In genomic region chr15:74214324-74215021, GRCh38 we compare ENCODE assay signal across 28 cellular contexts. TPM values are rescaled to one million over a fixed set of nuclear protein-coding genes. Genes with fewer than 3 reads are reported as not detected.
A peak's percentile ranks its signal among the peaks of the same experiment; 100 is the strongest.
DNase-seq lines count a peak whose midpoint lies in the region; ATAC-seq, FAIRE-seq and TF ChIP-seq lines count a peak whose summit lies in the region.
"Had no signal": no experiment of that assay in that cellular context is flagged by ENCODE, and none has a peak within 500 bp of the region (broad histone marks: within the 10 kb centered on the region; RNA-seq: fewer than 3 reads in every experiment).

No MANE protein-coding gene starts in this region.

- H3K79me2 ChIP-seq in astrocyte (ENCODE audit: insufficient read depth, low read length), result no peaks in the 10 kb centered on the region

- peaks cover 44% of the 10 kb centered on the region for H3K4me1 ChIP-seq in A549
- peaks cover 58% of the 10 kb centered on the region for H3K4me1 ChIP-seq in HUES48 (ENCODE audit: control insufficient read depth, insufficient read depth, low read length)
- peaks cover 34% of the 10 kb centered on the region for H3K4me1 ChIP-seq in astrocyte (ENCODE audit: insufficient read depth, low read length)
- H3K4me1 ChIP-seq in mesodermal cell (ENCODE audit: control insufficient read depth, insufficient read depth, low read length, poor library complexity, severe bottlenecking), result peaks cover 56% of the 10 kb centered on the region
- H3K4me1 ChIP-seq: pancreas had no signal

- ATAC-seq in A549 (no peak), HG02623 (IDR thresholded peaks at IDR 0.05; ENCODE audit: unreplicated experiment) (no peak), GM21515 (IDR thresholded peaks at IDR 0.05; ENCODE audit: unreplicated experiment) (no peak)
- ATAC-seq: activated T-helper 17 cell treated with anti-CD3 and anti-CD28 coated beads, Interleukin-2, amount 50 U/mL, for 72 hours; effector memory CD8-positive, alpha-beta T cell; Panc1; pancreas had no signal

- no peak overlapping the region for H3K4me3 ChIP-seq in A549
- H3K4me3 ChIP-seq in HUES48 (ENCODE audit: low read depth, low read length), result no peak overlapping the region
- no peak overlapping the region for H3K4me3 ChIP-seq in astrocyte (ENCODE audit: insufficient read depth, low read depth, low read length)
- H3K4me3 ChIP-seq in mesodermal cell (ENCODE audit: extremely low read depth, insufficient read depth, low read length, poor library complexity, severe bottlenecking), result no peak overlapping the region
- H3K4me3 ChIP-seq: MG63, pancreas, SJSA1 had no signal

- no peaks in the 10 kb centered on the region for H3K36me3 Mint-ChIP-seq in astrocyte (ENCODE audit: low read depth, unreplicated experiment)
- H3K36me3 Mint-ChIP-seq in activated CD4-positive, alpha-beta memory T cell treated with anti-CD3 and anti-CD28 coated beads for 36 hours, result no peaks in the 10 kb centered on the region
- H3K36me3 Mint-ChIP-seq: activated naive CD8-positive, alpha-beta T cell had no signal

- 71% methylated on average over 6 of the region's 6 CpGs for WGBS in A549 (ENCODE audit: missing lambda C conversion rate)
- WGBS in mesodermal cell (ENCODE audit: insufficient coverage in 2 of 2), 2 experiments, result 58 to 59% methylated on average over 3 to 4 of the region's 6 CpGs

- H3K9ac ChIP-seq in HUES48 (ENCODE audit: low read depth, low read length) (no peak overlapping the region), astrocyte (ENCODE audit: low read length) (peak overlapping the region; percentile 22)

- intact Hi-C loops in activated CD4-positive, alpha-beta memory T cell treated with anti-CD3 and anti-CD28 coated beads for 36 hours (cut with micrococcal nuclease), result no loop called here

- peaks cover 24% of the 10 kb centered on the region for H3K27me3 Mint-ChIP-seq in astrocyte (ENCODE audit: low read depth, unreplicated experiment)
- H3K27me3 Mint-ChIP-seq in activated CD4-positive, alpha-beta memory T cell treated with anti-CD3 and anti-CD28 coated beads for 36 hours, result peaks cover 5% of the 10 kb centered on the region
- H3K27me3 Mint-ChIP-seq: activated naive CD8-positive, alpha-beta T cell had no signal

- no peak overlapping the region for H2AFZ ChIP-seq in astrocyte (ENCODE audit: low read depth, low read length)

- H3K9me3 ChIP-seq in A549 (no peaks in the 10 kb centered on the region), HUES48 (ENCODE audit: control insufficient read depth, insufficient read depth, low read length) (no peaks in the 10 kb centered on the region), astrocyte (ENCODE audit: insufficient read depth, low read depth, low read length) (no peaks in the 10 kb centered on the region), mesodermal cell (ENCODE audit: control insufficient read depth, low read length) (no peaks in the 10 kb centered on the region)
- H3K9me3 ChIP-seq: MG63, pancreas, SJSA1 had no signal

- no peaks in the 10 kb centered on the region for H3K36me3 ChIP-seq in HUES48 (ENCODE audit: control insufficient read depth, insufficient read depth, low read length)
- H3K36me3 ChIP-seq in astrocyte (ENCODE audit: insufficient read depth, low read length), result no peaks in the 10 kb centered on the region
- no peaks in the 10 kb centered on the region for H3K36me3 ChIP-seq in mesodermal cell (ENCODE audit: control insufficient read depth, insufficient read depth, low read length)
- H3K36me3 ChIP-seq: MG63, pancreas, SJSA1 had no signal

- H3K27me3 ChIP-seq in HUES48 (ENCODE audit: control insufficient read depth, insufficient read depth, low read length) (peaks cover 35% of the 10 kb centered on the region), astrocyte (ENCODE audit: insufficient read depth, low read length) (no peaks in the 10 kb centered on the region)
- H3K27me3 ChIP-seq: MG63, pancreas, SJSA1 had no signal

- no peak for FAIRE-seq in A549 (lab: Jason Lieb, UNC)
- no peak for FAIRE-seq in astrocyte (lab: Jason Lieb, UNC)
- FAIRE-seq: pancreas had no signal

- H3K4me2 ChIP-seq in A549 (peak overlapping the region; percentile 59), astrocyte (ENCODE audit: low read length) (peak overlapping the region; percentile 56)

- no peak for TF ChIP-seq POLR2A in A549 (IDR thresholded peaks at IDR 0.05; ENCODE audit: low read length)

- no peaks in the 10 kb centered on the region for H4K20me1 ChIP-seq in astrocyte (ENCODE audit: insufficient read depth, low read length)

- DNase-seq in A549 (ENCODE audit: low read depth in 1 of 2, low spot score in 1 of 2), result no peak
- no peak for DNase-seq in astrocyte (ENCODE audit: low read depth)
- no peak for DNase-seq in activated CD4-positive, alpha-beta memory T cell treated with anti-CD3 and anti-CD28 coated beads for 36 hours
- no peak for DNase-seq in MV-4-11 (lab: John Stamatoyannopoulos, UW)
- DNase-seq: activated CD8-positive, alpha-beta memory T cell treated with anti-CD3 and anti-CD28 coated beads, Interleukin-2, amount 50 U/mL, for 4 hours; C1 segment of cervical spinal cord; Calu3; effector memory CD8-positive, alpha-beta T cell; NCI-H774; stimulated activated CD4-positive, alpha-beta T cell treated with anti-CD3 and anti-CD28 coated beads, Interleukin-15, amount 100 ng/mL, for 24 hours; stimulated activated CD8-positive, alpha-beta memory T cell treated with anti-CD3 and anti-CD28 coated beads, Interleukin-4, amount 100 ng/mL, for 48 hours had no signal

- POLR2A ChIA-PET in A549 (lab: Yijun Ruan, JAX), result interaction anchor here (1.1 kb wide), 1 partner anchor 12 kb away, joined by 5 read pairs; the partner anchor contains the start of gene STRA6
- POLR2A ChIA-PET in activated CD4-positive, alpha-beta memory T cell treated with anti-CD3 and anti-CD28 coated beads for 36 hours (lab: Charles Lee), result no interaction called here

- no peak for TF ChIP-seq RAD21 in A549 (conservative IDR thresholded peaks at IDR 0.05 in 1 of 2, IDR thresholded peaks at IDR 0.05 in 1 of 2)

- peaks cover 34% of the 10 kb centered on the region for H3K4me1 Mint-ChIP-seq in astrocyte (ENCODE audit: low read depth, unreplicated experiment)
- no peaks in the 10 kb centered on the region for H3K4me1 Mint-ChIP-seq in activated CD4-positive, alpha-beta memory T cell treated with anti-CD3 and anti-CD28 coated beads for 36 hours (ENCODE audit: low read depth)
- H3K4me1 Mint-ChIP-seq: activated T-helper 17 cell treated with anti-CD3 and anti-CD28 coated beads, Interleukin-2, amount 50 U/mL, for 72 hours had no signal

- H3K4me3 Mint-ChIP-seq in astrocyte (ENCODE audit: unreplicated experiment), result peak overlapping the region; percentile 41
- H3K4me3 Mint-ChIP-seq in activated CD4-positive, alpha-beta memory T cell treated with anti-CD3 and anti-CD28 coated beads for 36 hours, result no peak overlapping the region
- H3K4me3 Mint-ChIP-seq: activated naive CD8-positive, alpha-beta T cell; activated T-helper 17 cell treated with anti-CD3 and anti-CD28 coated beads, Interleukin-2, amount 50 U/mL, for 72 hours; effector memory CD8-positive, alpha-beta T cell had no signal

- CTCF ChIA-PET in A549 (lab: Yijun Ruan, JAX), result no interaction called here
- CTCF ChIA-PET in activated CD4-positive, alpha-beta memory T cell treated with anti-CD3 and anti-CD28 coated beads for 36 hours (lab: Charles Lee), result no interaction called here

- no peaks in the 10 kb centered on the region for H3K9me3 Mint-ChIP-seq in astrocyte (ENCODE audit: unreplicated experiment)
- peaks cover 4% of the 10 kb centered on the region for H3K9me3 Mint-ChIP-seq in activated CD4-positive, alpha-beta memory T cell treated with anti-CD3 and anti-CD28 coated beads for 36 hours
- H3K9me3 Mint-ChIP-seq: activated T-helper 17 cell treated with anti-CD3 and anti-CD28 coated beads, Interleukin-2, amount 50 U/mL, for 72 hours; effector memory CD8-positive, alpha-beta T cell had no signal

- no peak for TF ChIP-seq EP300 in A549 (IDR thresholded peaks at IDR 0.05)

- peak overlapping the region; percentile 81 to 87 for H3K27ac ChIP-seq in A549
- peak overlapping the region; percentile 81 for H3K27ac ChIP-seq in HUES48 (ENCODE audit: low read depth, low read length)
- peak overlapping the region; percentile 39 for H3K27ac ChIP-seq in astrocyte (ENCODE audit: low read depth, low read length)
- H3K27ac ChIP-seq in mesodermal cell (ENCODE audit: low read depth, low read length, severe bottlenecking), result peak overlapping the region; percentile 92
- H3K27ac ChIP-seq: pancreas, SJSA1, VCaP had no signal

- no peak overlapping the region for H3K27ac Mint-ChIP-seq in astrocyte (ENCODE audit: unreplicated experiment)
- no peak overlapping the region for H3K27ac Mint-ChIP-seq in activated CD4-positive, alpha-beta memory T cell treated with anti-CD3 and anti-CD28 coated beads for 36 hours
- H3K27ac Mint-ChIP-seq: activated naive CD8-positive, alpha-beta T cell; activated T-helper 17 cell treated with anti-CD3 and anti-CD28 coated beads, Interleukin-2, amount 50 U/mL, for 72 hours had no signal

- TF ChIP-seq CTCF in A549 (IDR thresholded peaks at IDR 0.05) (no peak), astrocyte (IDR thresholded peaks at IDR 0.05; ENCODE audit: insufficient read depth, low read depth, low read length) (no peak)

RNA-seq across cellular contexts. Expression of gene STRA6, which starts 11.9 kb away (rescaled TPM):
- polyA plus RNA-seq in A549 (2011; rRNA removed) (35.0 and 49.8 TPM in 2 replicates), A549 (2017; fragmentation: RNase III; extraction: RNeasy Plus Mini Kit Qiagen cat#74134 plus additional on column Dnase treatment) (60.6 to 76.4 TPM (median 70.2 TPM) in 3 replicates)
- 31.3 and 39.8 TPM in 2 replicates for polyA plus RNA-seq in A549 (2012; cell fraction: cytosol; rRNA removed)
- polyA plus RNA-seq in A549 (2012; cell fraction: nucleus; rRNA removed), result 165 and 201 TPM in 2 replicates
- polyA minus RNA-seq in A549 (2011; rRNA and poly(A)+ RNA removed), result 63.6 and 65.0 TPM in 2 replicates
- total RNA-seq in astrocyte, result 7.2 and 13.7 TPM in 2 replicates
- polyA plus RNA-seq in mesodermal cell (2013, experiment 1 of 2), result 51.9 TPM
- 51.2 TPM for polyA plus RNA-seq in mesodermal cell (2013, experiment 2 of 2)
- total RNA-seq in activated CD4-positive, alpha-beta memory T cell treated with anti-CD3 and anti-CD28 coated beads for 36 hours, result not detected
- total RNA-seq: activated T-helper 17 cell treated with anti-CD3 and anti-CD28 coated beads, Interleukin-2, amount 50 U/mL, for 72 hours; IMR-90; myocyte; T-helper 2 cell treated with Interferon-gamma antibody and Interleukin-4, amounts not matched to agents 100 ng/mL and 5 ng/mL, for 36 hours had no signal

RNA-seq across cellular contexts. Expression of gene CCDC33, which starts 21.7 kb away (rescaled TPM):
- polyA plus RNA-seq in A549 (2011; rRNA removed), result 5.4 and 5.9 TPM in 2 replicates
- polyA plus RNA-seq in A549 (2012; cell fraction: cytosol; rRNA removed), result 5.2 and 6.0 TPM in 2 replicates
- 5.8 and 6.5 TPM in 2 replicates for polyA plus RNA-seq in A549 (2012; cell fraction: nucleus; rRNA removed)
- polyA plus RNA-seq in A549 (2017; fragmentation: RNase III; extraction: RNeasy Plus Mini Kit Qiagen cat#74134 plus additional on column Dnase treatment), result 9.2 to 11.9 TPM (median 10.4 TPM) in 3 replicates
- polyA minus RNA-seq in A549 (2011; rRNA and poly(A)+ RNA removed), result 4.5 and 4.6 TPM in 2 replicates
- total RNA-seq in astrocyte, result 0.41 and 0.96 TPM in 2 replicates
- 4.4 TPM for polyA plus RNA-seq in mesodermal cell (2013, experiment 1 of 2)
- 4.0 TPM for polyA plus RNA-seq in mesodermal cell (2013, experiment 2 of 2)
- total RNA-seq in activated CD4-positive, alpha-beta memory T cell treated with anti-CD3 and anti-CD28 coated beads for 36 hours, result not detected
- total RNA-seq: A673; activated T-helper 17 cell treated with anti-CD3 and anti-CD28 coated beads, Interleukin-2, amount 50 U/mL, for 72 hours; chondrocyte; IMR-90; lung microvascular endothelial cell; myocyte; pancreas; SJSA1; T-helper 2 cell treated with Interferon-gamma antibody and Interleukin-4, amounts not matched to agents 100 ng/mL and 5 ng/mL, for 36 hours had no signal
- polyA plus RNA-seq: IMR-90, pancreas had no signal

RNA-seq across cellular contexts. Expression of gene ISLR, which starts 41.0 kb away (rescaled TPM):
- 0.10 and 0.28 TPM in 2 replicates for polyA plus RNA-seq in A549 (2011; rRNA removed)
- 0.11 and 0.17 TPM in 2 replicates for polyA plus RNA-seq in A549 (2012; cell fraction: cytosol; rRNA removed)
- polyA plus RNA-seq in A549 (2012; cell fraction: nucleus; rRNA removed), result 0.59 and 1.1 TPM in 2 replicates
- polyA plus RNA-seq in A549 (2017; fragmentation: RNase III; extraction: RNeasy Plus Mini Kit Qiagen cat#74134 plus additional on column Dnase treatment), result 0.25 to 0.43 TPM (median 0.30 TPM) in 3 replicates
- 0.12 TPM in 1 of 2 replicates, not detected in the other for polyA minus RNA-seq in A549 (2011; rRNA and poly(A)+ RNA removed)
- total RNA-seq in astrocyte, result 1.6 and 3.6 TPM in 2 replicates
- polyA plus RNA-seq in mesodermal cell (2013, experiment 1 of 2), result 17.4 TPM
- 12.7 TPM for polyA plus RNA-seq in mesodermal cell (2013, experiment 2 of 2)
- total RNA-seq in activated CD4-positive, alpha-beta memory T cell treated with anti-CD3 and anti-CD28 coated beads for 36 hours, result not detected
- total RNA-seq: activated T-helper 17 cell treated with anti-CD3 and anti-CD28 coated beads, Interleukin-2, amount 50 U/mL, for 72 hours; Calu3; lung microvascular endothelial cell; SJSA1; T-helper 2 cell treated with Interferon-gamma antibody and Interleukin-4, amounts not matched to agents 100 ng/mL and 5 ng/mL, for 36 hours had no signal

Comparison
In these comparisons a context has a peak if more than half of its experiments do, and no peak if none do; other contexts are left out.
1. H3K27ac ChIP-seq: peak in every context shown above with its lines; median percentile 92 in mesodermal cell; 84 in A549; 81 in HUES48; 39 in astrocyte.